Comparison of ENCODE assay signal across 19 cellular contexts in the genomic region with DNA sequence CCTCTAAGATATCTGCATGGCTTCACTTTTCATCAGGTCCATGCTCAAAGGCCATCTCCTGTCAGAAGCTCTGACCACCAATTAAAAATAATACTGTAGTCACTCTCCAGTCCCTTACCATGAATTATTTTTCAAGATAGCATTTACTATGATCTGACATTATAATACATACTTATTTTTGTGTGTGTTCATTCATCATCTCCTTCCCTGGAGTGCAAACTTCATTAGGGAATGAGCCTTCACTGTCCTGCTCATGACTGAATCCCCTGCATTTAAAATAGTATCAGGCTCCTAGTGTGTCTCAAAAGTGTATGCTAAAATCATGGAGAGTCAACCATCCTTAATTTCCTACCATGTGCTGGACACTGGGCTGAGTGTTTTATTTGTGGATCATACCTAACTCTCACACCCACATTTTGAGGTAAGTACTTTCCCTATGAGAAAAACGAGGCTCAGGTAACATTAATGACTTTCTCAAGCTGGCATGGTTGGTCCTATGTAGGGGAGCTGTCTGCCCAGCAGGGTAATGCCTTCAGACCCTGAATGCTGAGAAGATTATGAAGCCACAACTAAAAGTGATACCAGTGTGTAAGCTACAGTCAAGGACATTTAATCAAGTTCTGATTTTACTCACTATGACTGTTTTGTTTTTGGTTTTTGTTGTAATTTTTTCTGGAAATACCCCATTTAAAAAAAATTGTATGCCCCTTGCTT. TPM values are rescaled to one million over a fixed set of nuclear protein-coding genes. Genes with fewer than 3 reads are reported as not detected.
DNase-seq lines count a peak whose midpoint lies in the region; ATAC-seq and TF ChIP-seq lines count a peak whose summit lies in the region.
"Had no signal": no experiment of that assay in that cellular context is flagged by ENCODE, and none has a peak within 500 bp of the region (broad histone marks: within the 10 kb centered on the region; RNA-seq: fewer than 3 reads in every experiment).

No MANE protein-coding gene starts in this region.

- CTCF ChIA-PET in activated CD4-positive, alpha-beta T cell treated with anti-CD3 and anti-CD28 coated beads for 36 hours (lab: Charles Lee) = interaction anchor here (0.8 to 1.2 kb wide), 2 partner anchors 10 to 377 kb away, joined by 4 to 7 read pairs; no protein-coding TSS in a partner anchor

- H3K36me3 Mint-ChIP-seq in activated CD4-positive, alpha-beta T cell treated with anti-CD3 and anti-CD28 coated beads for 36 hours (ENCODE audit: low read depth) = peaks cover 44% of the 10 kb centered on the region
- peaks cover 31% of the 10 kb centered on the region for H3K36me3 Mint-ChIP-seq in activated CD4-positive, alpha-beta T cell treated with anti-CD3 and anti-CD28 coated beads, Interleukin-2, amount 10 ng/mL, durations not matched to agents 24 days and 14 days (ENCODE audit: low read depth)
- peaks cover 60% of the 10 kb centered on the region for H3K36me3 Mint-ChIP-seq in stimulated activated memory B cell treated with anti-CD40 and anti-IgM and Interleukin-4, amounts not matched to agents 10 μg/mL and 1 μg/mL and 100 μg/mL, for 72 hours

- intact Hi-C loops in activated CD4-positive, alpha-beta T cell treated with anti-CD3 and anti-CD28 coated beads for 36 hours (cut with DNase I, micrococcal nuclease) = no loop called here
- intact Hi-C loops in activated CD4-positive, alpha-beta T cell treated with anti-CD3 and anti-CD28 coated beads, Interleukin-2, amount 10 ng/mL, durations not matched to agents 24 days and 14 days (cut with micrococcal nuclease) = no loop called here

- no peak overlapping the region for H3K4me3 Mint-ChIP-seq in activated CD4-positive, alpha-beta T cell treated with anti-CD3 and anti-CD28 coated beads for 36 hours
- no peak overlapping the region for H3K4me3 Mint-ChIP-seq in activated CD4-positive, alpha-beta T cell treated with anti-CD3 and anti-CD28 coated beads, Interleukin-2, amount 10 ng/mL, durations not matched to agents 24 days and 14 days
- no peak overlapping the region for H3K4me3 Mint-ChIP-seq in stimulated activated memory B cell treated with anti-CD40 and anti-IgM and Interleukin-4, amounts not matched to agents 10 μg/mL and 1 μg/mL and 100 μg/mL, for 72 hours
- H3K4me3 Mint-ChIP-seq: CD8-positive, alpha-beta memory T cell; HFFc6 had no signal

- POLR2A ChIA-PET in activated CD4-positive, alpha-beta T cell treated with anti-CD3 and anti-CD28 coated beads for 36 hours (lab: Charles Lee) = no interaction called here

- H3K4me1 Mint-ChIP-seq in activated CD4-positive, alpha-beta T cell treated with anti-CD3 and anti-CD28 coated beads for 36 hours = peaks cover 14% of the 10 kb centered on the region
- no peaks in the 10 kb centered on the region for H3K4me1 Mint-ChIP-seq in activated CD4-positive, alpha-beta T cell treated with anti-CD3 and anti-CD28 coated beads, Interleukin-2, amount 10 ng/mL, durations not matched to agents 24 days and 14 days
- H3K4me1 Mint-ChIP-seq in stimulated activated memory B cell treated with anti-CD40 and anti-IgM and Interleukin-4, amounts not matched to agents 10 μg/mL and 1 μg/mL and 100 μg/mL, for 72 hours = peaks cover 7% of the 10 kb centered on the region
- H3K4me1 Mint-ChIP-seq: CD8-positive, alpha-beta memory T cell had no signal

- TF ChIP-seq CTCF in GM12865 (IDR thresholded peaks at IDR 0.05; ENCODE audit: insufficient read depth, low read depth, low read length, missing control alignments) = no peak

- no peak overlapping the region for H3K4me3 ChIP-seq in GM12865 (ENCODE audit: low read depth, low read length)
- H3K4me3 ChIP-seq: BLaER1, HAP-1 had no signal

- peaks cover 11% of the 10 kb centered on the region for H3K9me3 Mint-ChIP-seq in activated CD4-positive, alpha-beta T cell treated with anti-CD3 and anti-CD28 coated beads for 36 hours (ENCODE audit: low read depth)
- H3K9me3 Mint-ChIP-seq in activated CD4-positive, alpha-beta T cell treated with anti-CD3 and anti-CD28 coated beads, Interleukin-2, amount 10 ng/mL, durations not matched to agents 24 days and 14 days = no peaks in the 10 kb centered on the region
- peaks cover 13% of the 10 kb centered on the region for H3K9me3 Mint-ChIP-seq in stimulated activated memory B cell treated with anti-CD40 and anti-IgM and Interleukin-4, amounts not matched to agents 10 μg/mL and 1 μg/mL and 100 μg/mL, for 72 hours

- H3K27ac Mint-ChIP-seq in activated CD4-positive, alpha-beta T cell treated with anti-CD3 and anti-CD28 coated beads for 36 hours = peak overlapping the region; percentile 21
- H3K27ac Mint-ChIP-seq in activated CD4-positive, alpha-beta T cell treated with anti-CD3 and anti-CD28 coated beads, Interleukin-2, amount 10 ng/mL, durations not matched to agents 24 days and 14 days = no peak overlapping the region
- no peak overlapping the region for H3K27ac Mint-ChIP-seq in stimulated activated memory B cell treated with anti-CD40 and anti-IgM and Interleukin-4, amounts not matched to agents 10 μg/mL and 1 μg/mL and 100 μg/mL, for 72 hours
- H3K27ac Mint-ChIP-seq: CD8-positive, alpha-beta memory T cell; HFFc6 had no signal

- ATAC-seq in activated CD4-positive, alpha-beta T cell treated with anti-CD3 and anti-CD28 coated beads for 36 hours = peak; percentile 80
- ATAC-seq in GM19468 (IDR thresholded peaks at IDR 0.05; ENCODE audit: extremely low read depth, unreplicated experiment) = peak; percentile 46
- ATAC-seq in stimulated activated memory B cell treated with anti-CD40 and anti-IgM and Interleukin-4, amounts not matched to agents 10 μg/mL and 1 μg/mL and 100 μg/mL, for 72 hours = peak; percentile 57
- ATAC-seq in HG02938 (IDR thresholded peaks at IDR 0.05; ENCODE audit: unreplicated experiment) = no peak
- ATAC-seq: HepG2 had no signal

- peaks cover 2% of the 10 kb centered on the region for H3K27me3 Mint-ChIP-seq in activated CD4-positive, alpha-beta T cell treated with anti-CD3 and anti-CD28 coated beads for 36 hours
- no peaks in the 10 kb centered on the region for H3K27me3 Mint-ChIP-seq in activated CD4-positive, alpha-beta T cell treated with anti-CD3 and anti-CD28 coated beads, Interleukin-2, amount 10 ng/mL, durations not matched to agents 24 days and 14 days
- H3K27me3 Mint-ChIP-seq in stimulated activated memory B cell treated with anti-CD40 and anti-IgM and Interleukin-4, amounts not matched to agents 10 μg/mL and 1 μg/mL and 100 μg/mL, for 72 hours = no peaks in the 10 kb centered on the region

- no peak for DNase-seq in activated CD4-positive, alpha-beta T cell treated with anti-CD3 and anti-CD28 coated beads for 36 hours
- DNase-seq in activated CD4-positive, alpha-beta T cell treated with anti-CD3 and anti-CD28 coated beads, Interleukin-2, amount 10 ng/mL, durations not matched to agents 24 days and 14 days = no peak
- DNase-seq in GM12865 (ENCODE audit: low read depth) = peak; percentile 51
- DNase-seq in T1000 (lab: John Stamatoyannopoulos, UW) = no peak
- DNase-seq: 8988T; AML-193; Caco-2; CD8-positive, alpha-beta memory T cell; DND-41; GDM1; HFFc6 had no signal

RNA-seq across cellular contexts. Expression of a gene that starts 16.3 kb away (rescaled TPM):
- total RNA-seq in activated CD4-positive, alpha-beta T cell treated with anti-CD3 and anti-CD28 coated beads for 36 hours = 10 to 100 TPM; 11.5 to 12.4 TPM
- 9.2 and 11.4 TPM in 2 replicates for total RNA-seq in activated CD4-positive, alpha-beta T cell treated with anti-CD3 and anti-CD28 coated beads, Interleukin-2, amount 10 ng/mL, durations not matched to agents 24 days and 14 days

RNA-seq across cellular contexts. Expression of a gene that starts 50.4 kb away (rescaled TPM):
- not detected for total RNA-seq in activated CD4-positive, alpha-beta T cell treated with anti-CD3 and anti-CD28 coated beads for 36 hours
- total RNA-seq in activated CD4-positive, alpha-beta T cell treated with anti-CD3 and anti-CD28 coated beads, Interleukin-2, amount 10 ng/mL, durations not matched to agents 24 days and 14 days = not detected in 2 replicates
- total RNA-seq: Caco-2; CD8-positive, alpha-beta memory T cell; H1; HepG2; HFFc6; HT1080 had no signal
